ENCODE assay signal across 21 cellular contexts in genomic region chr5:94234987-94235386, GRCh38.
DNase-seq lines count a peak whose midpoint lies in the region; ATAC-seq, FAIRE-seq and TF ChIP-seq lines count a peak whose summit lies in the region.
"Had no signal": no experiment of that assay in that cellular context is flagged by ENCODE, and none has a peak within 500 bp of the region (broad histone marks: within the 10 kb centered on the region; RNA-seq: fewer than 3 reads in every experiment).

No MANE protein-coding gene starts in this region.

- no peaks in the 10 kb centered on the region for H3K27me3 ChIP-seq in liver (ENCODE audit: control insufficient read depth in 4 of 4, insufficient read depth in 4 of 4, low read length in 3 of 4)
- H3K27me3 ChIP-seq in HepG2 (ENCODE audit: control insufficient read depth in 1 of 2, insufficient read depth in 2 of 2, low read length in 2 of 2) = no peaks in the 10 kb centered on the region
- H3K27me3 ChIP-seq in right lobe of liver = no peaks in the 10 kb centered on the region
- H3K27me3 ChIP-seq in stomach = no peaks in the 10 kb centered on the region
- H3K27me3 ChIP-seq: BLaER1 treated with 17β-estradiol and CSF1 and Interleukin-3, amounts not matched to agents 10 nM and 100 nM had no signal

- no peaks in the 10 kb centered on the region for H3K79me2 ChIP-seq in HepG2 (ENCODE audit: insufficient read depth, low read length)

- 18% methylated on average over 1 of the region's 1 CpG for WGBS in liver
- 5% methylated on average over 1 of the region's 1 CpG for WGBS in HepG2 (ENCODE audit: low lambda C conversion rate)
- 14% methylated on average over 1 of the region's 1 CpG for WGBS in right lobe of liver (ENCODE audit: insufficient coverage, low coverage, low lambda C conversion rate, missing lambda C conversion rate)
- WGBS in stomach, 5 donors = 31 to 67% (median 39%) methylated on average over 1 of the region's 1 CpG

- CTCF ChIA-PET in HepG2 (lab: Yijun Ruan, JAX; ENCODE audit: low intra/inter-chr PET ratio, low total read pairs) = no interaction called here

- H3K4me1 ChIP-seq in liver (ENCODE audit: control insufficient read depth in 4 of 4, insufficient read depth in 4 of 4, low read length in 3 of 4) (peaks cover 0 to 13% (median 7%) of the 10 kb centered on the region in 4 donors), HepG2 (ENCODE audit: insufficient read depth, low read length) (no peaks in the 10 kb centered on the region), right lobe of liver (peaks cover 0 to 8% (median 2%) of the 10 kb centered on the region in 4 donors), stomach (peaks cover 0 to 12% (median 5%) of the 10 kb centered on the region in 4 donors)
- H3K4me1 ChIP-seq: BLaER1 treated with 17β-estradiol and CSF1 and Interleukin-3, amounts not matched to agents 10 nM and 100 nM had no signal

- H3K4me2 ChIP-seq in HepG2 (ENCODE audit: low read depth, low read length) = no peak overlapping the region
- H3K4me2 ChIP-seq: A549; BLaER1 treated with 17β-estradiol and CSF1 and Interleukin-3, amounts not matched to agents 10 nM and 100 nM had no signal

- BruUV-seq in HepG2 (replicated peaks; lab: Mats Ljungman, UMichigan) = no TSS peak

- H3K9me3 ChIP-seq in liver (ENCODE audit: control insufficient read depth in 4 of 4, low read length in 3 of 4) (peaks cover 1 to 8% (median 5%) of the 10 kb centered on the region in 4 donors), HepG2 (ENCODE audit: low read length) (no peaks in the 10 kb centered on the region), right lobe of liver (no peaks in the 10 kb centered on the region), stomach (peaks cover 0 to 9% (median 0%) of the 10 kb centered on the region in 4 donors)
- H3K9me3 ChIP-seq: A549, Caco-2 had no signal

- H3K9ac ChIP-seq in liver (ENCODE audit: low read depth in 1 of 2, low read length in 2 of 2) (no peak overlapping the region), HepG2 (ENCODE audit: insufficient read depth, low read depth, low read length) (no peak overlapping the region)
- H3K9ac ChIP-seq: BLaER1 treated with 17β-estradiol and CSF1 and Interleukin-3, amounts not matched to agents 10 nM and 100 nM had no signal

- DNase-seq in HepG2 (ENCODE audit: low spot score) (no peak), right lobe of liver (peak; percentile 43 to 63 (median 51)), stomach (peak; percentile 66), SK-N-DZ (ENCODE audit: low spot score) (no peak)
- DNase-seq: AML-193; Caco-2; Calu3; CD4-positive, alpha-beta T cell; CD8-positive, alpha-beta T cell; DMS79 treated with DMSO at 0.1 percent for 48 hours; GF-D8 had no signal

- TF ChIP-seq RAD21 in liver (IDR thresholded peaks at IDR 0.05) (no peak), HepG2 (CRISPR knock-in tag; IDR thresholded peaks at IDR 0.05) (no peak)

- TF ChIP-seq POLR2A in HepG2 (IDR thresholded peaks at IDR 0.05; ENCODE audit: insufficient read depth in 1 of 2, low read depth in 2 of 2, low read length in 2 of 2) = no peak
- TF ChIP-seq POLR2A in right lobe of liver (IDR thresholded peaks at IDR 0.05) = no peak
- no peak for TF ChIP-seq POLR2A in stomach (IDR thresholded peaks at IDR 0.05)

- FAIRE-seq in HepG2 (lab: Jason Lieb, UNC) = no peak
- FAIRE-seq: A549, D721Med, G401.6, GM12891, GM19239 had no signal

- POLR2A ChIA-PET in HepG2 (lab: Yijun Ruan, JAX) = no interaction called here

- no peaks in the 10 kb centered on the region for H4K20me1 ChIP-seq in HepG2 (ENCODE audit: insufficient read depth, low read length)
- H4K20me1 ChIP-seq: BLaER1 treated with 17β-estradiol and CSF1 and Interleukin-3, amounts not matched to agents 10 nM and 100 nM had no signal

- no peak for TF ChIP-seq CTCF in liver (IDR thresholded peaks at IDR 0.05; ENCODE audit: low read depth, low read length, missing input control)
- TF ChIP-seq CTCF in HepG2 (CRISPR knock-in tag; IDR thresholded peaks at IDR 0.05) = no peak
- TF ChIP-seq CTCF in right lobe of liver (IDR thresholded peaks at IDR 0.05) = no peak
- TF ChIP-seq CTCF in stomach (IDR thresholded peaks at IDR 0.05) = no peak

- ATAC-seq in HepG2 (no peak), right lobe of liver (peak; percentile 40 to 78 (median 72)), HG03280 (IDR thresholded peaks at IDR 0.05; ENCODE audit: unreplicated experiment) (no peak)
- ATAC-seq: A549; CD8-positive, alpha-beta T cell had no signal

- TF ChIP-seq EP300 in HepG2 (IDR thresholded peaks at IDR 0.05; ENCODE audit: low read depth in 2 of 2, low read length in 2 of 2) (no peak), HepG2 (CRISPR knock-in tag; IDR thresholded peaks at IDR 0.05; ENCODE audit: borderline replicate concordance) (no peak), stomach (IDR thresholded peaks at IDR 0.05) (no peak)

- no peak overlapping the region for H3K27ac ChIP-seq in liver (ENCODE audit: low read depth in 1 of 2, low read length in 2 of 2)
- no peak overlapping the region for H3K27ac ChIP-seq in HepG2 (ENCODE audit: extremely low read length, insufficient read depth, low read length)
- H3K27ac ChIP-seq in right lobe of liver = no peak overlapping the region
- peak overlapping the region in 1 of 5 donors; percentile 35 for H3K27ac ChIP-seq in stomach
- H3K27ac ChIP-seq: 22Rv1; A549; BLaER1 treated with 17β-estradiol and CSF1 and Interleukin-3, amounts not matched to agents 10 nM and 100 nM; C4-2B had no signal

- in situ Hi-C loops in HepG2 (cut with HindIII; ENCODE audit: extremely low pct_ligation_motif_present, low pct_unique_long_range_greater_than_20kb) = no loop called here

- intact Hi-C loops in HepG2 (cut with micrococcal nuclease; ENCODE audit: unreplicated experiment) = no loop called here
- intact Hi-C loops in right lobe of liver (cut with DNase I) = no loop called here
- intact Hi-C loops in stomach (cut with DNase I; ENCODE audit: low total_unique reads) = no loop called here

- no peak overlapping the region for H2AFZ ChIP-seq in HepG2 (ENCODE audit: low read length)

- H3K4me3 ChIP-seq in liver (ENCODE audit: low read depth in 1 of 3, low read length in 3 of 3) = peak overlapping the region in 1 of 3 donors; percentile 11
- no peak overlapping the region for H3K4me3 ChIP-seq in HepG2 (replicated peaks in 1 of 3; ENCODE audit: insufficient read depth in 1 of 3, low read depth in 2 of 3, low read length in 3 of 3)
- H3K4me3 ChIP-seq in right lobe of liver = no peak overlapping the region
- no peak overlapping the region for H3K4me3 ChIP-seq in stomach
- H3K4me3 ChIP-seq: A549; BLaER1 treated with 17β-estradiol and CSF1 and Interleukin-3, amounts not matched to agents 10 nM and 100 nM had no signal

- H3K36me3 ChIP-seq in liver (ENCODE audit: control insufficient read depth in 4 of 4, insufficient read depth in 3 of 4, low read depth in 1 of 4, low read length in 3 of 4) (no peaks in the 10 kb centered on the region), HepG2 (replicated peaks in 1 of 2; ENCODE audit: control insufficient read depth in 1 of 2, insufficient read depth in 2 of 2, low read length in 2 of 2) (no peaks in the 10 kb centered on the region), right lobe of liver (no peaks in the 10 kb centered on the region), stomach (no peaks in the 10 kb centered on the region)
- H3K36me3 ChIP-seq: BLaER1 treated with 17β-estradiol and CSF1 and Interleukin-3, amounts not matched to agents 10 nM and 100 nM had no signal

TF ChIP-seq in liver, 16 proteins besides CTCF, POLR2A, EP300 and RAD21:
- peak; percentile 34 to 43 for TF ChIP-seq HNF4A (conservative IDR thresholded peaks at IDR 0.05)
- no peak for TF ChIP-seq TAF1 (conservative IDR thresholded peaks at IDR 0.05)

TF ChIP-seq in HepG2, 621 proteins besides CTCF, POLR2A, EP300 and RAD21:
- TF ChIP-seq ZNF260 (CRISPR knock-in tag; IDR thresholded peaks at IDR 0.05; ENCODE audit: borderline replicate concordance, low read depth) (no peak), RBM39 (IDR thresholded peaks at IDR 0.05; ENCODE audit: low read depth, low read length, poor library complexity, severe bottlenecking) (no peak), FLYWCH1 (CRISPR knock-in tag; IDR thresholded peaks at IDR 0.05) (no peak), ARNT2 (CRISPR knock-in tag; IDR thresholded peaks at IDR 0.05; ENCODE audit: low read depth) (no peak)

Comparison
In these comparisons a context has a peak if more than half of its experiments do, and no peak if none do; other contexts are left out.
1. ATAC-seq: peak in right lobe of liver (4 of 4); none in HepG2 (single experiment) and HG03280 (single experiment).
2. DNase-seq: peak in right lobe of liver (3 of 3) and stomach (single experiment); none in HepG2 (single experiment) and SK-N-DZ (single experiment).